ENCODE assay signal across 18 cellular contexts in the genomic region with DNA sequence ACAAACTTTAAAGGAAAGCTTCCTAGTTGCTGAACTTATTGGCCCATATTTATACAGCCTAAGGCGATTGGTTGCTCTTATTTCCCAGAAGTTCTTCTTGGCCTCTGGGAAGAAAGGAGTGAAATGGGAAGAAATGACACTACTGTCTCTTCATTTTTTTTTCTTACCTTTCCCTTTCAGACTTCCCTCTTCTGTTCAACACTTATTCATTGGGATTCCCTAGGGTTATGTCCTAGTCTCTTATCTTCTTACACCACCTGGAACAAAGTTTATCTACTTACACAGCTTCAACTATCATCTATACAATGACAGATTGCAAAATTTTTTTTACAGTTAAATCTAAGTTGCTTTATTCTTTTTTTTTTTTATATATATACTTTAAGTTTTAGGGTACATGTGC.
"Had no signal": no experiment of that assay in that cellular context is flagged by ENCODE, and none has a peak within 500 bp of the region (broad histone marks: within the 10 kb centered on the region; RNA-seq: fewer than 3 reads in every experiment).

No MANE protein-coding gene starts in this region.

- H3K36me3 ChIP-seq: colonic mucosa, ovary, right atrium auricular region, sigmoid colon, stomach, thoracic aorta, transverse colon had no signal

- DNase-seq: colonic mucosa; dermis blood vessel endothelial cell; islet precursor cell; mucosa of descending colon; naive thymus-derived CD8-positive, alpha-beta T cell; nucleus accumbens; ovary; sigmoid colon; stimulated activated CD4-positive, alpha-beta T cell treated with anti-CD3 and anti-CD28 coated beads, Interleukin-12 subunit alpha, Interleukin-12 subunit beta, amount 100 ng/mL, for 4 hours; stomach; substantia nigra; transverse colon had no signal

- FAIRE-seq: endothelial cell of umbilical vein, frontal cortex had no signal

- H3K4me3 ChIP-seq: colonic mucosa, mucosa of descending colon, ovary, right atrium auricular region, sigmoid colon, skin epidermis, stomach, thoracic aorta, transverse colon had no signal

- H3K9me3 ChIP-seq: colonic mucosa, mucosa of descending colon, ovary, right atrium auricular region, sigmoid colon, stomach, thoracic aorta, transverse colon had no signal

- H3K4me1 ChIP-seq: colonic mucosa, right atrium auricular region, sigmoid colon, stomach, transverse colon had no signal

- H3K27me3 ChIP-seq: colonic mucosa, ovary, right atrium auricular region, sigmoid colon, transverse colon had no signal

- H3K4me3 Mint-ChIP-seq: naive thymus-derived CD8-positive, alpha-beta T cell; neural crest cell had no signal

- H3K36me3 Mint-ChIP-seq: naive thymus-derived CD8-positive, alpha-beta T cell had no signal

- H3K27ac ChIP-seq: colonic mucosa, ovary, right atrium auricular region, sigmoid colon, skin epidermis, stomach, thoracic aorta, transverse colon had no signal
